1 cellular context compared by ENCODE assay signal in genomic region chr11:43358670-43359431, GRCh38.
TF ChIP-seq lines count a peak whose summit lies in the region.

A gene with protein sequence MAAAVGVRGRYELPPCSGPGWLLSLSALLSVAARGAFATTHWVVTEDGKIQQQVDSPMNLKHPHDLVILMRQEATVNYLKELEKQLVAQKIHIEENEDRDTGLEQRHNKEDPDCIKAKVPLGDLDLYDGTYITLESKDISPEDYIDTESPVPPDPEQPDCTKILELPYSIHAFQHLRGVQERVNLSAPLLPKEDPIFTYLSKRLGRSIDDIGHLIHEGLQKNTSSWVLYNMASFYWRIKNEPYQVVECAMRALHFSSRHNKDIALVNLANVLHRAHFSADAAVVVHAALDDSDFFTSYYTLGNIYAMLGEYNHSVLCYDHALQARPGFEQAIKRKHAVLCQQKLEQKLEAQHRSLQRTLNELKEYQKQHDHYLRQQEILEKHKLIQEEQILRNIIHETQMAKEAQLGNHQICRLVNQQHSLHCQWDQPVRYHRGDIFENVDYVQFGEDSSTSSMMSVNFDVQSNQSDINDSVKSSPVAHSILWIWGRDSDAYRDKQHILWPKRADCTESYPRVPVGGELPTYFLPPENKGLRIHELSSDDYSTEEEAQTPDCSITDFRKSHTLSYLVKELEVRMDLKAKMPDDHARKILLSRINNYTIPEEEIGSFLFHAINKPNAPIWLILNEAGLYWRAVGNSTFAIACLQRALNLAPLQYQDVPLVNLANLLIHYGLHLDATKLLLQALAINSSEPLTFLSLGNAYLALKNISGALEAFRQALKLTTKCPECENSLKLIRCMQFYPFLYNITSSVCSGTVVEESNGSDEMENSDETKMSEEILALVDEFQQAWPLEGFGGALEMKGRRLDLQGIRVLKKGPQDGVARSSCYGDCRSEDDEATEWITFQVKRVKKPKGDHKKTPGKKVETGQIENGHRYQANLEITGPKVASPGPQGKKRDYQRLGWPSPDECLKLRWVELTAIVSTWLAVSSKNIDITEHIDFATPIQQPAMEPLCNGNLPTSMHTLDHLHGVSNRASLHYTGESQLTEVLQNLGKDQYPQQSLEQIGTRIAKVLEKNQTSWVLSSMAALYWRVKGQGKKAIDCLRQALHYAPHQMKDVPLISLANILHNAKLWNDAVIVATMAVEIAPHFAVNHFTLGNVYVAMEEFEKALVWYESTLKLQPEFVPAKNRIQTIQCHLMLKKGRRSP (plus strand): TSS chr11:43358920. CDS start chr11:43358955, 35 bp downstream.

TF ChIP-seq in HEK293, 187 proteins besides CTCF, POLR2A, EP300 and RAD21 (continued from another document):
- TF ChIP-seq, protein P1, sequence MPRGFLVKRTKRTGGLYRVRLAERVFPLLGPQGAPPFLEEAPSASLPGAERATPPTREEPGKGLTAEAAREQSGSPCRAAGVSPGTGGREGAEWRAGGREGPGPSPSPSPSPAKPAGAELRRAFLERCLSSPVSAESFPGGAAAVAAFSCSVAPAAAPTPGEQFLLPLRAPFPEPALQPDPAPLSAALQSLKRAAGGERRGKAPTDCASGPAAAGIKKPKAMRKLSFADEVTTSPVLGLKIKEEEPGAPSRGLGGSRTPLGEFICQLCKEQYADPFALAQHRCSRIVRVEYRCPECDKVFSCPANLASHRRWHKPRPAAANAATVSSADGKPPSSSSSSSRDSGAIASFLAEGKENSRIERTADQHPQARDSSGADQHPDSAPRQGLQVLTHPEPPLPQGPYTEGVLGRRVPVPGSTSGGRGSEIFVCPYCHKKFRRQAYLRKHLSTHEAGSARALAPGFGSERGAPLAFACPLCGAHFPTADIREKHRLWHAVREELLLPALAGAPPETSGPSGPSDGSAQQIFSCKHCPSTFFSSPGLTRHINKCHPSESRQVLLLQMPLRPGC (tag by site-specific recombination; IDR thresholded peaks at IDR 0.05) = peak; percentile 35; the same call in 1 of the 2 replicates
- TF ChIP-seq KLF7 (tag by site-specific recombination; IDR thresholded peaks at IDR 0.05; ENCODE audit: borderline replicate concordance) (peak; percentile 54; the same call in 1 of the 2 replicates), ZNF639 (tag by site-specific recombination; IDR thresholded peaks at IDR 0.05) (peak; percentile 74; the same call in 1 of the 2 replicates)
